In genomic region chr11:126440792-126441514, GRCh38 we compare ENCODE assay signal across 8 cellular contexts.
DNase-seq lines count a peak whose midpoint lies in the region; ATAC-seq and TF ChIP-seq lines count a peak whose summit lies in the region.

No MANE protein-coding gene starts in this region.

- peak; percentile 87 for TF ChIP-seq CTCF in HL-60 (IDR thresholded peaks at IDR 0.05; ENCODE audit: insufficient read depth, low read length)

- H3K27ac ChIP-seq in HL-60 (replicated peaks): no peak overlapping the region

- DNase-seq in AG20443 (ENCODE audit: low spot score) (peak; percentile 94), HL-60 (ENCODE audit: low read depth in 1 of 2, low spot score in 1 of 2) (peak; percentile 58 to 82), NCI-H82 treated with DMSO at 0.1 percent for 48 hours (lab: John Stamatoyannopoulos, UW; ENCODE audit: unreplicated experiment) (peak; percentile 63), memory B cell (ENCODE audit: low spot score in 2 of 2) (peak; percentile 77 to 82)
- DNase-seq in activated CD4-positive, alpha-beta memory T cell treated with anti-CD3 and anti-CD28 coated beads, Interleukin-2, amount 10 ng/mL, durations not matched to agents 7 days and 5 days: peak; percentile 75
- peak; percentile 69 to 76 (median 71) for DNase-seq in effector memory CD8-positive, alpha-beta T cell
- DNase-seq in stimulated activated CD8-positive, alpha-beta memory T cell treated with anti-CD3 and anti-CD28 coated beads, Interleukin-15, amount 100 ng/mL, for 1 hour (ENCODE audit: low read depth): peak; percentile 34

- CTCF ChIA-PET in activated CD4-positive, alpha-beta memory T cell treated with anti-CD3 and anti-CD28 coated beads, Interleukin-2, amount 10 ng/mL, durations not matched to agents 7 days and 5 days (lab: Charles Lee): interaction anchor here (0.6 to 9.0 kb wide), 12 partner anchors 10 to 905 kb away, joined by 3 to 136 read pairs (median 4); partner anchors contain the start of gene ST3GAL4

- H3K27me3 ChIP-seq in HL-60 (ENCODE audit: insufficient read depth, poor library complexity, severe bottlenecking): no peaks in the 10 kb centered on the region

- H3K4me3 ChIP-seq in HL-60 (replicated peaks; ENCODE audit: insufficient read depth, low read length): no peak overlapping the region

- ATAC-seq in GM19043 (IDR thresholded peaks at IDR 0.05; ENCODE audit: low read depth, unreplicated experiment): peak; percentile 71
- ATAC-seq in effector memory CD8-positive, alpha-beta T cell (replicated peaks): peak; percentile 78
- peak; percentile 64 for ATAC-seq in memory B cell (ENCODE audit: low read depth)

- peaks cover 11% of the 10 kb centered on the region for H3K27me3 Mint-ChIP-seq in activated CD4-positive, alpha-beta memory T cell treated with anti-CD3 and anti-CD28 coated beads, Interleukin-2, amount 10 ng/mL, durations not matched to agents 7 days and 5 days
- peaks cover 9 to 28% of the 10 kb centered on the region in 2 donors for H3K27me3 Mint-ChIP-seq in effector memory CD8-positive, alpha-beta T cell
- peaks cover 2% of the 10 kb centered on the region for H3K27me3 Mint-ChIP-seq in memory B cell

- no peaks in the 10 kb centered on the region for H3K9me3 Mint-ChIP-seq in activated CD4-positive, alpha-beta memory T cell treated with anti-CD3 and anti-CD28 coated beads, Interleukin-2, amount 10 ng/mL, durations not matched to agents 7 days and 5 days
- H3K9me3 Mint-ChIP-seq in effector memory CD8-positive, alpha-beta T cell: no peaks in the 10 kb centered on the region
- no peaks in the 10 kb centered on the region for H3K9me3 Mint-ChIP-seq in memory B cell

- peaks cover 5% of the 10 kb centered on the region for H3K4me1 Mint-ChIP-seq in activated CD4-positive, alpha-beta memory T cell treated with anti-CD3 and anti-CD28 coated beads, Interleukin-2, amount 10 ng/mL, durations not matched to agents 7 days and 5 days
- peaks cover 4 to 7% of the 10 kb centered on the region in 2 donors for H3K4me1 Mint-ChIP-seq in effector memory CD8-positive, alpha-beta T cell (ENCODE audit: low read depth in 2 of 2)
- peaks cover 5% of the 10 kb centered on the region for H3K4me1 Mint-ChIP-seq in memory B cell

- no peaks in the 10 kb centered on the region for H3K36me3 Mint-ChIP-seq in activated CD4-positive, alpha-beta memory T cell treated with anti-CD3 and anti-CD28 coated beads, Interleukin-2, amount 10 ng/mL, durations not matched to agents 7 days and 5 days (ENCODE audit: low read depth)
- no peaks in the 10 kb centered on the region for H3K36me3 Mint-ChIP-seq in effector memory CD8-positive, alpha-beta T cell (ENCODE audit: insufficient read depth)
- no peaks in the 10 kb centered on the region for H3K36me3 Mint-ChIP-seq in memory B cell

- no peak overlapping the region for H3K27ac Mint-ChIP-seq in activated CD4-positive, alpha-beta memory T cell treated with anti-CD3 and anti-CD28 coated beads, Interleukin-2, amount 10 ng/mL, durations not matched to agents 7 days and 5 days
- no peak overlapping the region for H3K27ac Mint-ChIP-seq in effector memory CD8-positive, alpha-beta T cell
- no peak overlapping the region for H3K27ac Mint-ChIP-seq in memory B cell

- POLR2A ChIA-PET in activated CD4-positive, alpha-beta memory T cell treated with anti-CD3 and anti-CD28 coated beads, Interleukin-2, amount 10 ng/mL, durations not matched to agents 7 days and 5 days (lab: Charles Lee): interaction anchor here (1.1 to 1.8 kb wide), 2 partner anchors 25 to 40 kb away, joined by 3 to 5 read pairs; no protein-coding TSS in a partner anchor

- H3K4me3 Mint-ChIP-seq in activated CD4-positive, alpha-beta memory T cell treated with anti-CD3 and anti-CD28 coated beads, Interleukin-2, amount 10 ng/mL, durations not matched to agents 7 days and 5 days: no peak overlapping the region
- no peak overlapping the region for H3K4me3 Mint-ChIP-seq in effector memory CD8-positive, alpha-beta T cell
- H3K4me3 Mint-ChIP-seq in memory B cell: no peak overlapping the region

Comparison
In these comparisons a context has a peak if more than half of its experiments do, and no peak if none do; other contexts are left out.
1. DNase-seq: peak in every context shown above with its lines; median percentile 94 in AG20443; 80 in memory B cell; 75 in activated CD4-positive, alpha-beta memory T cell treated with anti-CD3 and anti-CD28 coated beads, Interleukin-2, amount 10 ng/mL, durations not matched to agents 7 days and 5 days; 71 in effector memory CD8-positive, alpha-beta T cell; 70 in HL-60; 63 in NCI-H82 treated with DMSO at 0.1 percent for 48 hours; 34 in stimulated activated CD8-positive, alpha-beta memory T cell treated with anti-CD3 and anti-CD28 coated beads, Interleukin-15, amount 100 ng/mL, for 1 hour.